12 cellular contexts compared by ENCODE assay signal in the genomic region with DNA sequence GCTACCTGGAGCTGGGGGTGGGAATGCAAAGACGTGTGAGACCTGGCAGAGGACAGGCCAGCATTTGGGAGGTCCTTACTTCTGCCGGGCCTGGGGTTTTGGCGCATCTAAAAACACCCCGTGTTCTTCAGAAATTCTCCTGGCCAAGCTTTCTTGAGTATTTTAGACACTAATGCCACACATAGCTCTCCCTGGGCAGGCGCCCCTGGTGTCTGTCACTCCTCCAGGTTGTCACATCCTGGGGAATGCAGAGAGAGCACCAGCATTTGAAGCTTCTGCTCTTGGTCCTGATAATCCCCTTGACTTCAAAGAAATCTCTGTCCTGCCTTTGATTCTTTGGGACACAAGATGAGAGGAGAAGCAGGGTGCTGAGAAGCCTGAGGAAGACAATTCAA. TPM values are rescaled to one million over a fixed set of nuclear protein-coding genes. Genes with fewer than 3 reads are reported as not detected.
DNase-seq lines count a peak whose midpoint lies in the region; ATAC-seq, FAIRE-seq and TF ChIP-seq lines count a peak whose summit lies in the region.
"Had no signal": no experiment of that assay in that cellular context is flagged by ENCODE, and none has a peak within 500 bp of the region (broad histone marks: within the 10 kb centered on the region; RNA-seq: fewer than 3 reads in every experiment).

No MANE protein-coding gene starts in this region.

- peak overlapping the region; percentile 63; the same call in 1 of the 2 replicates for H2AFZ ChIP-seq in KMS-11 (ENCODE audit: low read depth)
- no peak overlapping the region for H2AFZ ChIP-seq in H1 (ENCODE audit: low read length)
- peak overlapping the region; percentile 49 for H2AFZ ChIP-seq in neuron (ENCODE audit: low read depth, low read length)

- H3K56ac ChIP-seq in H1 (replicated peaks; ENCODE audit: insufficient read length, low read depth, low read length) = no peak overlapping the region

- H4K5ac ChIP-seq in H1 (ENCODE audit: insufficient read length, low read depth, low read length) = peak overlapping the region; percentile 38

- no peaks in the 10 kb centered on the region for H4K20me1 ChIP-seq in KMS-11 (ENCODE audit: insufficient read depth)
- no peaks in the 10 kb centered on the region for H4K20me1 ChIP-seq in H1 (replicated peaks in 1 of 2; ENCODE audit: control insufficient read depth in 1 of 2, insufficient read depth in 2 of 2, low read length in 2 of 2)

- H3K27ac ChIP-seq in KMS-11 = no peak overlapping the region
- H3K27ac ChIP-seq in H1 (ENCODE audit: low read depth, low read length) = peak overlapping the region; percentile 87
- H3K27ac ChIP-seq: epithelial cell of prostate had no signal

- H3K18ac ChIP-seq in H1 (ENCODE audit: extremely low read depth, low read length) = peak overlapping the region; percentile 94

- H3K23ac ChIP-seq in H1 (ENCODE audit: insufficient read length) = no peak overlapping the region

- H3K79me2 ChIP-seq in KMS-11 (ENCODE audit: insufficient read depth, low read depth) (no peaks in the 10 kb centered on the region), H1 (ENCODE audit: control insufficient read depth in 1 of 2, insufficient read depth in 2 of 2, low read length in 2 of 2) (no peaks in the 10 kb centered on the region)

- peak overlapping the region; percentile 94 for H2BK5ac ChIP-seq in H1 (ENCODE audit: low read depth, low read length)

- no peak overlapping the region; the same call in 1 of the 2 replicates for H2AK5ac ChIP-seq in H1 (ENCODE audit: low read depth, low read length)

- TF ChIP-seq RAD21 in H1 (IDR thresholded peaks at IDR 0.05 in 1 of 2, conservative IDR thresholded peaks at IDR 0.05 in 1 of 2; ENCODE audit: low read depth in 2 of 2, low read length in 2 of 2) = no peak

- H3K36me3 ChIP-seq in KMS-11 (ENCODE audit: insufficient read depth) (no peaks in the 10 kb centered on the region), H1 (ENCODE audit: control insufficient read depth in 2 of 4, insufficient read depth in 4 of 4, low read length in 3 of 4) (no peaks in the 10 kb centered on the region), neuron (ENCODE audit: insufficient read depth, low read length) (no peaks in the 10 kb centered on the region)

- no peaks in the 10 kb centered on the region for H3K79me1 ChIP-seq in H1 (ENCODE audit: low read depth, low read length)

- DNase-seq in COLO668 (lab: John Stamatoyannopoulos, UW; ENCODE audit: unreplicated experiment) = peak; percentile 46
- DNase-seq in H1 (ENCODE audit: low read depth in 1 of 2, low spot score in 2 of 2) = no peak
- DNase-seq in A172 (ENCODE audit: low spot score) = no peak
- DNase-seq in NCI-H345 treated with DMSO at 0.1 percent for 48 hours (lab: John Stamatoyannopoulos, UW; ENCODE audit: unreplicated experiment) = no peak
- DNase-seq: activated T-cell treated with anti-CD3 and anti-CD28 coated beads, Interleukin-2, amount 50 U/mL, for 4 hours; natural killer cell; NCI-H2227 treated with DMSO at 0.1 percent for 48 hours had no signal

- no peaks in the 10 kb centered on the region for H3K9me3 ChIP-seq in H1 (ENCODE audit: insufficient read depth in 2 of 2, low read depth in 1 of 2, low read length in 1 of 2)
- H3K9me3 ChIP-seq in neuron (ENCODE audit: low read length) = peaks cover 5% of the 10 kb centered on the region

- peaks cover 2% of the 10 kb centered on the region; the same call in 1 of the 2 replicates for H3K23me2 ChIP-seq in H1 (ENCODE audit: low read depth, low read length)

- TF ChIP-seq POLR2A in H1 (IDR thresholded peaks at IDR 0.05; ENCODE audit: control extremely low read depth in 1 of 2, low read depth in 2 of 2, low read length in 2 of 2) = no peak

- peak overlapping the region; percentile 95 for H3K4ac ChIP-seq in H1 (replicated peaks; ENCODE audit: insufficient read length, low read depth, low read length)

- peak overlapping the region; percentile 41 for H3K4me2 ChIP-seq in KMS-11
- H3K4me2 ChIP-seq in H1 (ENCODE audit: insufficient read depth in 1 of 2, low read depth in 2 of 2, low read length in 2 of 2) = peak overlapping the region; percentile 75 to 79; a peak in 3 of 4 replicates

- TF ChIP-seq EP300 in H1 (IDR thresholded peaks at IDR 0.05; ENCODE audit: borderline replicate concordance in 1 of 2, low read depth in 2 of 2, low read length in 2 of 2) = no peak

- H3K4me3 ChIP-seq in KMS-11 (IDR thresholded peaks at IDR 0.05; ENCODE audit: insufficient read depth, low read depth, low read length) = peak overlapping the region; percentile 58
- peak overlapping the region in 1 of 4 experiments; percentile 57; a peak in 1 of 8 replicates for H3K4me3 ChIP-seq in H1 (ENCODE audit: extremely low read depth in 1 of 4, insufficient read depth in 2 of 4, low read depth in 3 of 4, low read length in 4 of 4)
- H3K4me3 ChIP-seq in neuron (ENCODE audit: low read length) = no peak overlapping the region

- ATAC-seq in HG02571 (IDR thresholded peaks at IDR 0.05; ENCODE audit: unreplicated experiment) = no peak
- ATAC-seq in HG02852 (IDR thresholded peaks at IDR 0.05; ENCODE audit: unreplicated experiment) = no peak

- TF ChIP-seq CTCF in KMS-11 (conservative IDR thresholded peaks at IDR 0.05; ENCODE audit: low read depth, low read length) (no peak), H1 (IDR thresholded peaks at IDR 0.05; ENCODE audit: control extremely low read depth in 1 of 3, insufficient read depth in 1 of 3, low read depth in 1 of 3, low read length in 3 of 3) (no peak)

- FAIRE-seq in H1 (lab: Jason Lieb, UNC) = no peak

- peak overlapping the region; percentile 36; the same call in 1 of the 2 replicates for H3K9ac ChIP-seq in KMS-11
- H3K9ac ChIP-seq in H1 (replicated peaks in 1 of 4; ENCODE audit: extremely low read depth in 1 of 4, low read depth in 3 of 4, low read length in 3 of 4) = peak overlapping the region in 2 of 4 experiments; percentile 16 to 34; a peak in 1 of 7 replicates

- H4K8ac ChIP-seq in H1 (ENCODE audit: extremely low read depth, insufficient read depth, low read length) = peak overlapping the region; percentile 89; the same call in 1 of the 2 replicates

- CTCF ChIA-PET in H1 (lab: Charles Lee; ENCODE audit: partially characterized antibody) = interaction anchor here (0.8 to 3.2 kb wide), 6 partner anchors 8 to 410 kb away, joined by 3 to 9 read pairs (median 4); no protein-coding TSS in a partner anchor

- no peaks in the 10 kb centered on the region for H3K27me3 ChIP-seq in KMS-11 (ENCODE audit: insufficient read depth, low read depth)
- H3K27me3 ChIP-seq in H1 (replicated peaks in 1 of 4; ENCODE audit: control insufficient read depth in 3 of 4, extremely low read depth in 1 of 4, insufficient read depth in 3 of 4, low read length in 3 of 4) = no peaks in the 10 kb centered on the region; a peak in 1 of 7 replicates
- H3K27me3 ChIP-seq in neuron (ENCODE audit: insufficient read depth, low read length) = no peaks in the 10 kb centered on the region

- POLR2A ChIA-PET in H1 (lab: Charles Lee; ENCODE audit: partially characterized antibody) = interaction anchor here (0.7 to 1.7 kb wide), 11 partner anchors 8 to 108 kb away, joined by 3 to 6 read pairs (median 3); no protein-coding TSS in a partner anchor

- H2BK12ac ChIP-seq in H1 (ENCODE audit: low read depth, low read length) = 0 out of 2 replicates have a peak overlapping the region, but pooled peaks have one; percentile 90

- H3K14ac ChIP-seq in H1 (ENCODE audit: insufficient read length) = no peak overlapping the region

- peak overlapping the region; percentile 98 for H2BK20ac ChIP-seq in H1 (ENCODE audit: low read length)

- H3K4me1 ChIP-seq in KMS-11 (ENCODE audit: low read depth, poor library complexity, severe bottlenecking) (peaks cover 3% of the 10 kb centered on the region), H1 (replicated peaks in 1 of 4; ENCODE audit: control insufficient read depth in 3 of 4, insufficient read depth in 4 of 4, low read length in 3 of 4) (peaks cover 11 to 40% (median 26%) of the 10 kb centered on the region in 4 experiments), neuron (ENCODE audit: insufficient read depth, low read length) (peaks cover 4% of the 10 kb centered on the region)

- 64% methylated on average over 5 of the region's 5 CpGs; no CpG with 5 or more reads in 1 of the 2 experiments for WGBS in H1 (ENCODE audit: extremely low coverage in 1 of 2, insufficient coverage in 1 of 2, insufficient read length in 1 of 2, insufficient replicate concordance in 2 of 2, low coverage in 1 of 2, low lambda C conversion rate in 2 of 2, missing lambda C conversion rate in 1 of 2), 2 experiments

- peak overlapping the region; percentile 18; the same call in 1 of the 2 replicates for H2BK15ac ChIP-seq in H1 (ENCODE audit: low read length)

- H4K91ac ChIP-seq in H1 (replicated peaks; ENCODE audit: insufficient read length, low read length) = peak overlapping the region; percentile 92

- H2BK120ac ChIP-seq in H1 (replicated peaks; ENCODE audit: low read depth, low read length) = peak overlapping the region; percentile 47

TF ChIP-seq in H1, 55 proteins besides CTCF, POLR2A, EP300 and RAD21 (continues in another document):
- TF ChIP-seq GTF2F1 (IDR thresholded peaks at IDR 0.05; ENCODE audit: borderline replicate concordance, low read depth, low read length) (no peak), CREB1 (IDR thresholded peaks at IDR 0.05) (no peak), TAF7 (optimal IDR thresholded peaks at IDR 0.05; ENCODE audit: borderline replicate concordance, low read depth, low read length) (no peak), CHD1 (IDR thresholded peaks at IDR 0.05; ENCODE audit: low read depth, low read length) (no peak)

RNA-seq across cellular contexts. Expression of gene CAPN9, which starts 6.0 kb away (rescaled TPM):
- total RNA-seq in H1 (2021; fragmentation: NEBNext Ultra II Directional; extraction: Animal tissue kit (Norgen Biotek cat#: 25700)) = 0.22 and 0.44 TPM in 2 replicates
- 0.46 and 0.76 TPM in 2 replicates for polyA plus RNA-seq in H1 (2011; rRNA removed)
- polyA plus RNA-seq in H1 (2011; cell fraction: cytosol; rRNA removed) = 0.57 TPM
- 1.3 TPM for polyA plus RNA-seq in H1 (2011; cell fraction: nucleus; rRNA removed)
- polyA plus RNA-seq in H1 (2012, experiment 1 of 2) = 0.31 to 0.70 TPM (median 0.55 TPM) in 3 of 4 replicates, not detected in the other
- polyA plus RNA-seq in H1 (2012, experiment 2 of 2) = 0.35 TPM
- 0.24 TPM for polyA plus RNA-seq in H1 (2013, experiment 1 of 2)
- 0.24 TPM for polyA plus RNA-seq in H1 (2013, experiment 2 of 2)
- 0.17 and 1.4 TPM in 2 replicates for polyA minus RNA-seq in H1 (2011; rRNA and poly(A)+ RNA removed)
- not detected for polyA minus RNA-seq in H1 (2011; cell fraction: cytosol; rRNA and poly(A)+ RNA removed)
- 1.2 TPM for polyA minus RNA-seq in H1 (2011; cell fraction: nucleus; rRNA and poly(A)+ RNA removed)
- total RNA-seq in A172 (2014; rRNA removed; shearing (Covaris generic)) = not detected in 2 replicates
- total RNA-seq: activated T-cell treated with anti-CD3 and anti-CD28 coated beads, Interleukin-2, amount 50 U/mL, for 4 hours; natural killer cell had no signal

RNA-seq across cellular contexts. Expression of gene AGT, which starts 39.3 kb away (rescaled TPM):
- not detected in 2 replicates for total RNA-seq in H1 (2021; fragmentation: NEBNext Ultra II Directional; extraction: Animal tissue kit (Norgen Biotek cat#: 25700))
- 0.20 and 0.27 TPM in 2 replicates for polyA plus RNA-seq in H1 (2011; rRNA removed)
- polyA plus RNA-seq in H1 (2011; cell fraction: cytosol; rRNA removed) = 0.31 TPM
- 0.13 TPM for polyA plus RNA-seq in H1 (2011; cell fraction: nucleus; rRNA removed)
- not detected in 4 replicates for polyA plus RNA-seq in H1 (2012, experiment 1 of 2)
- polyA plus RNA-seq in H1 (2012, experiment 2 of 2) = not detected
- polyA plus RNA-seq in H1 (2013, experiment 1 of 2) = 0.08 TPM
- 0.11 TPM for polyA plus RNA-seq in H1 (2013, experiment 2 of 2)
- polyA minus RNA-seq in H1 (2011; rRNA and poly(A)+ RNA removed) = 0.12 TPM in 1 of 2 replicates, not detected in the other
- not detected for polyA minus RNA-seq in H1 (2011; cell fraction: cytosol; rRNA and poly(A)+ RNA removed)
- not detected for polyA minus RNA-seq in H1 (2011; cell fraction: nucleus; rRNA and poly(A)+ RNA removed)
- 14.6 and 15.2 TPM in 2 replicates for total RNA-seq in A172 (2014; rRNA removed; shearing (Covaris generic))
- total RNA-seq: natural killer cell had no signal

Comparison
In these comparisons a context has a peak if more than half of its experiments do, and no peak if none do; other contexts are left out.
1. RNA of gene AGT, which starts 39.3 kb away (total RNA-seq): 14.6 to 15.2 TPM in A172; not detected in H1; every median in the first group is over 10 times any median in the second.